12 cellular contexts compared by ENCODE assay signal in genomic region chr2:121360566-121361300, GRCh38.
DNase-seq lines count a peak whose midpoint lies in the region; ATAC-seq and TF ChIP-seq lines count a peak whose summit lies in the region.
"Had no signal": no experiment of that assay in that cellular context is flagged by ENCODE, and none has a peak within 500 bp of the region (broad histone marks: within the 10 kb centered on the region; RNA-seq: fewer than 3 reads in every experiment).

No MANE protein-coding gene starts in this region.

- in situ Hi-C loops in gastrocnemius medialis (cut with MboI; ENCODE audit: low sequenced_read_pairs in 4 of 4): loop anchor here in 1 of 4 donors (25.0 kb wide), 1 partner anchor 273 kb away; no protein-coding TSS in a partner anchor

- TF ChIP-seq CTCF in RWPE2 (IDR thresholded peaks at IDR 0.05; ENCODE audit: poor library complexity, severe bottlenecking) (no peak), fibroblast of pulmonary artery (IDR thresholded peaks at IDR 0.05; ENCODE audit: low read length, missing control alignments) (no peak), gastrocnemius medialis (IDR thresholded peaks at IDR 0.05 in 4 of 5, conservative IDR thresholded peaks at IDR 0.05 in 1 of 5) (no peak)

- no peak for TF ChIP-seq POLR2A in gastrocnemius medialis (IDR thresholded peaks at IDR 0.05)

- H3K9me3 Mint-ChIP-seq in effector memory CD8-positive, alpha-beta T cell: no peaks in the 10 kb centered on the region
- H3K9me3 Mint-ChIP-seq: activated CD4-positive, alpha-beta memory T cell treated with anti-CD3 and anti-CD28 coated beads for 36 hours; naive B cell had no signal

- peaks cover 1 to 4% of the 10 kb centered on the region in 2 donors for H3K4me1 Mint-ChIP-seq in effector memory CD8-positive, alpha-beta T cell (ENCODE audit: low read depth in 2 of 2)

- intact Hi-C loops in gastrocnemius medialis (cut with DNase I; ENCODE audit: low total_unique reads): no loop called here

- DNase-seq in GM04504 (ENCODE audit: low read depth) (peak; percentile 42), RWPE2 (ENCODE audit: low spot score) (no peak), fibroblast of pulmonary artery (ENCODE audit: low read depth) (peak; percentile 75), gastrocnemius medialis (peak in 1 of 2 donors; percentile 65), NCI-H1694 treated with DMSO at 0.1 percent for 48 hours (lab: John Stamatoyannopoulos, UW) (no peak)
- no peak for DNase-seq in activated effector memory CD4-positive, alpha-beta T cell treated with Interleukin-2 at 50 U/mL for 16 hours
- DNase-seq in effector memory CD8-positive, alpha-beta T cell: no peak
- DNase-seq: activated CD4-positive, alpha-beta memory T cell treated with anti-CD3 and anti-CD28 coated beads for 36 hours; naive B cell; NCI-H2171 treated with DMSO at 0.1 percent for 48 hours had no signal

- H3K27me3 Mint-ChIP-seq in effector memory CD8-positive, alpha-beta T cell: no peaks in the 10 kb centered on the region
- H3K27me3 Mint-ChIP-seq: activated CD4-positive, alpha-beta memory T cell treated with anti-CD3 and anti-CD28 coated beads for 36 hours; naive B cell had no signal

- peaks cover 61% of the 10 kb centered on the region for H3K36me3 Mint-ChIP-seq in effector memory CD8-positive, alpha-beta T cell (ENCODE audit: insufficient read depth)

- no peak overlapping the region for H3K4me3 ChIP-seq in RWPE2 (ENCODE audit: severe bottlenecking)
- no peak overlapping the region for H3K4me3 ChIP-seq in fibroblast of pulmonary artery (replicated peaks; ENCODE audit: low read depth, low read length)
- no peak overlapping the region for H3K4me3 ChIP-seq in gastrocnemius medialis
- H3K4me3 ChIP-seq: hepatocyte had no signal

- no peak overlapping the region for H3K27ac Mint-ChIP-seq in effector memory CD8-positive, alpha-beta T cell
- H3K27ac Mint-ChIP-seq: activated CD4-positive, alpha-beta memory T cell treated with anti-CD3 and anti-CD28 coated beads for 36 hours had no signal

- ATAC-seq in RWPE2 (ENCODE audit: low read depth) (peak; percentile 79), gastrocnemius medialis (peak; percentile 46 to 49), HG03432 (IDR thresholded peaks at IDR 0.05; ENCODE audit: unreplicated experiment) (no peak)
- no peak for ATAC-seq in effector memory CD8-positive, alpha-beta T cell (replicated peaks)

- H3K4me3 Mint-ChIP-seq in effector memory CD8-positive, alpha-beta T cell: no peak overlapping the region
- H3K4me3 Mint-ChIP-seq: activated CD4-positive, alpha-beta memory T cell treated with anti-CD3 and anti-CD28 coated beads for 36 hours; naive B cell had no signal

- H3K27me3 ChIP-seq in RWPE2 (ENCODE audit: insufficient read depth, poor library complexity, severe bottlenecking): no peaks in the 10 kb centered on the region
- H3K27me3 ChIP-seq in gastrocnemius medialis: no peaks in the 10 kb centered on the region
- H3K27me3 ChIP-seq: hepatocyte had no signal

- H3K4me1 ChIP-seq in RWPE2 (ENCODE audit: insufficient read depth, poor library complexity, severe bottlenecking): peaks cover 32% of the 10 kb centered on the region
- H3K4me1 ChIP-seq in gastrocnemius medialis: peaks cover 31 to 35% of the 10 kb centered on the region in 2 donors

- H3K9me3 ChIP-seq in RWPE2 (ENCODE audit: severe bottlenecking) (no peaks in the 10 kb centered on the region), gastrocnemius medialis (no peaks in the 10 kb centered on the region)

- H3K27ac ChIP-seq in RWPE2 (ENCODE audit: poor library complexity, severe bottlenecking) (peak overlapping the region; percentile 81), gastrocnemius medialis (peak overlapping the region; percentile 46 to 79 (median 72))
- H3K27ac ChIP-seq: hepatocyte had no signal

- H3K36me3 ChIP-seq in RWPE2 (ENCODE audit: low read depth): peaks cover 82% of the 10 kb centered on the region
- peaks cover 0 to 26% of the 10 kb centered on the region in 2 donors for H3K36me3 ChIP-seq in gastrocnemius medialis

Comparison
In these comparisons a context has a peak if more than half of its experiments do, and no peak if none do; other contexts are left out.
1. DNase-seq: peak in GM04504 (single experiment) and fibroblast of pulmonary artery (single experiment); none in RWPE2 (single experiment), NCI-H1694 treated with DMSO at 0.1 percent for 48 hours (single experiment), activated effector memory CD4-positive, alpha-beta T cell treated with Interleukin-2 at 50 U/mL for 16 hours (single experiment) and effector memory CD8-positive, alpha-beta T cell (0 of 3).
2. ATAC-seq: peak in RWPE2 (single experiment) and gastrocnemius medialis (2 of 2); none in HG03432 (single experiment) and effector memory CD8-positive, alpha-beta T cell (single experiment).